Comparison of ENCODE assay signal across 24 cellular contexts in the genomic region with DNA sequence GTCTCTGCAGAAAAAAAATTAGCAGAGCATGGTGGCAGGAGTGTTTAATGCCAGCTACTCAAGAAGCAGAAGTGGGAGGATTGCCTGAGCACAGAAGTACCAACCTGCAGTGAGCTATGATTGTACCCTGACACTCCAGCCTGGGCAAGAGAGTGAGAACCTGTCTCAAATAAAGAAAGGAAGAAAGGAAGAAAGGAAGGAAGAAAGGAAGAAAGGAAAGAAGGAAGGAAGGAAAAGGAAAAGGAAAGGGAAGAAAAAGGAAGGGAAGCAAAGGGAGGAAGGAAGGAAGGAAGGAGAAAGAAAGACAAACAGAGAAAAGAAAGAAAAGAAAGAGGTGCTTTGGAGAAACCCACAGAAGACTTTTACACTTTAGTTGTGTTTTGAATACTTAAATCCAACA.
"Had no signal": no experiment of that assay in that cellular context is flagged by ENCODE, and none has a peak within 500 bp of the region (broad histone marks: within the 10 kb centered on the region; RNA-seq: fewer than 3 reads in every experiment).

No MANE protein-coding gene starts in this region.

- H3K27me3 ChIP-seq: gastrocnemius medialis had no signal

- H3K27ac Mint-ChIP-seq: mesothelial cell of epicardium, naive B cell had no signal

- H3K4me1 Mint-ChIP-seq: mesothelial cell of epicardium, naive B cell had no signal

- H3K27ac ChIP-seq: coronary artery, dorsolateral prefrontal cortex, esophagus muscularis mucosa, foreskin keratinocyte, gastrocnemius medialis, heart right ventricle, left lung, lower lobe of right lung had no signal

- DNase-seq: dermis blood vessel endothelial cell; dorsolateral prefrontal cortex; effector CD4-positive, alpha-beta T cell; effector memory CD4-positive, alpha-beta T cell; foreskin keratinocyte; gastrocnemius medialis; glutamatergic neuron; head of caudate nucleus; heart right ventricle; hippocampal formation; left cardiac atrium; left ventricle myocardium superior; lower lobe of right lung; mesenchymal stem cell; mucosa of descending colon; naive B cell had no signal

- H3K9me3 ChIP-seq: gastrocnemius medialis had no signal

- H3K4me3 Mint-ChIP-seq: mesothelial cell of epicardium, naive B cell had no signal

- FAIRE-seq: colon, endothelial cell of umbilical vein, islet of Langerhans, keratinocyte had no signal

- H3K4me3 ChIP-seq: coronary artery, dorsolateral prefrontal cortex, esophagus muscularis mucosa, gastrocnemius medialis, heart right ventricle, left lung, lower lobe of right lung, mucosa of descending colon had no signal

- H3K4me1 ChIP-seq: esophagus muscularis mucosa, foreskin keratinocyte, gastrocnemius medialis, heart right ventricle, left lung, lower lobe of right lung had no signal

- ATAC-seq: foreskin keratinocyte, gastrocnemius medialis, heart right ventricle, left cardiac atrium, left lung, left ventricle myocardium superior, lower lobe of right lung, mucosa of descending colon had no signal

- H3K36me3 ChIP-seq: esophagus muscularis mucosa, gastrocnemius medialis, heart right ventricle, left lung, lower lobe of right lung had no signal

- H3K36me3 Mint-ChIP-seq: mesothelial cell of epicardium had no signal
